9 cellular contexts compared by ENCODE assay signal in genomic region chr19:801861-802496, GRCh38. TPM values are rescaled to one million over a fixed set of nuclear protein-coding genes. Genes with fewer than 3 reads are reported as not detected.
DNase-seq lines count a peak whose midpoint lies in the region; ATAC-seq and TF ChIP-seq lines count a peak whose summit lies in the region.
"Had no signal": no experiment of that assay in that cellular context is flagged by ENCODE, and none has a peak within 500 bp of the region (broad histone marks: within the 10 kb centered on the region; RNA-seq: fewer than 3 reads in every experiment).

No MANE protein-coding gene starts in this region.

- peak overlapping the region; percentile 76; the same call in 1 of the 2 replicates for H3K4me2 ChIP-seq in DND-41 (ENCODE audit: insufficient read depth, low read length)

- no peak for TF ChIP-seq EP300 in gastroesophageal sphincter (IDR thresholded peaks at IDR 0.05)

- no peak for ATAC-seq in DND-41 (ENCODE audit: insufficient read depth, low read depth)
- ATAC-seq in activated T-cell treated with anti-CD3 and anti-CD28 coated beads, Interleukin-2, amount 50 U/mL, for 72 hours (replicated peaks in 1 of 2) = no peak
- ATAC-seq in gastroesophageal sphincter = no peak
- peak in 3 of 4 donors; percentile 13 to 18 (median 15) for ATAC-seq in psoas muscle
- no peak for ATAC-seq in GM18861 (IDR thresholded peaks at IDR 0.05; ENCODE audit: unreplicated experiment)
- ATAC-seq in GM18858 (IDR thresholded peaks at IDR 0.05; ENCODE audit: unreplicated experiment) = no peak
- no peak for ATAC-seq in HG02588 (IDR thresholded peaks at IDR 0.05; ENCODE audit: unreplicated experiment)

- H3K9me3 ChIP-seq in DND-41 (ENCODE audit: insufficient read depth, low read length, severe bottlenecking) (no peaks in the 10 kb centered on the region), gastroesophageal sphincter (no peaks in the 10 kb centered on the region), psoas muscle (no peaks in the 10 kb centered on the region)

- H3K4me1 ChIP-seq in DND-41 (ENCODE audit: insufficient read depth, low read length) (peaks cover 40% of the 10 kb centered on the region), gastroesophageal sphincter (peaks cover 5 to 86% (median 54%) of the 10 kb centered on the region in 3 donors), psoas muscle (peaks cover 51% of the 10 kb centered on the region)

- no peaks in the 10 kb centered on the region for H3K27me3 ChIP-seq in DND-41 (ENCODE audit: insufficient read depth, low read length, poor library complexity)
- no peaks in the 10 kb centered on the region for H3K27me3 ChIP-seq in gastroesophageal sphincter
- H3K27me3 ChIP-seq in psoas muscle (ENCODE audit: insufficient read depth in 3 of 3, low read length in 2 of 3) = no peaks in the 10 kb centered on the region

- no peak for DNase-seq in DND-41
- no peak for DNase-seq in activated T-cell treated with anti-CD3 and anti-CD28 coated beads, Interleukin-2, amount 50 U/mL, for 72 hours
- DNase-seq in psoas muscle = peak; percentile 62 to 72
- no peak for DNase-seq in COR-L47 (lab: John Stamatoyannopoulos, UW)
- DNase-seq: NCI-H1092 had no signal

- peaks cover 17 to 47% of the 10 kb centered on the region in 2 donors for H3K36me3 Mint-ChIP-seq in activated T-cell treated with anti-CD3 and anti-CD28 coated beads, Interleukin-2, amount 50 U/mL, for 72 hours (ENCODE audit: insufficient read depth in 2 of 2)

- H4K20me1 ChIP-seq in DND-41 (ENCODE audit: insufficient read depth, low read length) = peaks cover 91% of the 10 kb centered on the region

- peak overlapping the region; percentile 84 for H3K27ac Mint-ChIP-seq in activated T-cell treated with anti-CD3 and anti-CD28 coated beads, Interleukin-2, amount 50 U/mL, for 72 hours

- TF ChIP-seq CTCF in DND-41 (IDR thresholded peaks at IDR 0.05; ENCODE audit: borderline replicate concordance, extremely low read depth, low read length, poor library complexity, severe bottlenecking) (no peak), gastroesophageal sphincter (IDR thresholded peaks at IDR 0.05) (no peak), psoas muscle (IDR thresholded peaks at IDR 0.05) (no peak)

- peak overlapping the region; percentile 89 to 91 for H3K4me3 Mint-ChIP-seq in activated T-cell treated with anti-CD3 and anti-CD28 coated beads, Interleukin-2, amount 50 U/mL, for 72 hours

- no peaks in the 10 kb centered on the region for H3K9me3 Mint-ChIP-seq in activated T-cell treated with anti-CD3 and anti-CD28 coated beads, Interleukin-2, amount 50 U/mL, for 72 hours

- no peak overlapping the region; the same call in 1 of the 2 replicates for H3K27ac ChIP-seq in DND-41 (ENCODE audit: low read length)
- peak overlapping the region in 3 of 4 donors; percentile 63 to 99 (median 71) for H3K27ac ChIP-seq in gastroesophageal sphincter
- peak overlapping the region; percentile 60 for H3K27ac ChIP-seq in psoas muscle

- no peaks in the 10 kb centered on the region for H3K27me3 Mint-ChIP-seq in activated T-cell treated with anti-CD3 and anti-CD28 coated beads, Interleukin-2, amount 50 U/mL, for 72 hours (ENCODE audit: low read depth)

- H3K4me1 Mint-ChIP-seq in activated T-cell treated with anti-CD3 and anti-CD28 coated beads, Interleukin-2, amount 50 U/mL, for 72 hours (ENCODE audit: low read depth) = peaks cover 39% of the 10 kb centered on the region

- whole genome bisulfite sequencing in gastroesophageal sphincter (ENCODE audit: low coverage in 1 of 2), 2 donors = 31% methylated on average over 8 of the region's 23 CpGs; no CpG with 5 or more reads in 1 of the 2 donors
- 11 to 23% (median 14%) methylated on average over 22 to 23 of the region's 23 CpGs for WGBS in psoas muscle, 3 donors

- H3K4me3 ChIP-seq in DND-41 (ENCODE audit: low read depth in 1 of 2, low read length in 2 of 2) (0 out of 4 replicates have a peak overlapping the region, but pooled peaks of 1 of the 2 experiments have one; percentile 11), gastroesophageal sphincter (peak overlapping the region in 1 of 2 donors; percentile 98), psoas muscle (peak overlapping the region; percentile 81)

- H3K79me2 ChIP-seq in DND-41 (ENCODE audit: insufficient read depth, low read length) = peaks cover 97% of the 10 kb centered on the region

- no peak for TF ChIP-seq POLR2A in gastroesophageal sphincter (IDR thresholded peaks at IDR 0.05)

- intact Hi-C loops in psoas muscle (cut with DNase I) = loop anchor here in 1 of 2 donors (5.0 kb wide), 1 partner anchor 230 kb away; the partner anchor contains the start of gene BSG

- H3K9ac ChIP-seq in DND-41 (ENCODE audit: low read depth, low read length) = peak overlapping the region; percentile 98; the same call in 1 of the 2 replicates

- H2AFZ ChIP-seq in DND-41 (ENCODE audit: low read depth, low read length) = no peak overlapping the region

- H3K36me3 ChIP-seq in DND-41 (ENCODE audit: insufficient read depth, low read length) (peaks cover 91% of the 10 kb centered on the region), gastroesophageal sphincter (peaks cover 0 to 53% of the 10 kb centered on the region in 2 donors), psoas muscle (ENCODE audit: insufficient read depth in 1 of 2, low read depth in 1 of 2) (peaks cover 15 to 55% of the 10 kb centered on the region in 2 donors)

RNA-seq across cellular contexts. Expression of gene PTBP1, which starts 4.7 kb away (rescaled TPM):
- total RNA-seq in activated T-cell treated with anti-CD3 and anti-CD28 coated beads, Interleukin-2, amount 50 U/mL, for 72 hours = 100 to 1,000 TPM; 515 to 611 TPM
- total RNA-seq in gastroesophageal sphincter (10 to 100 TPM; 68.6 to 95.6 (median 79.3) TPM), psoas muscle (10 to 100 TPM; 36.5 to 69.4 (median 60.8) TPM)
- polyA plus RNA-seq in psoas muscle = 10 to 100 TPM; 24.2 to 36.3 (median 25.1) TPM

RNA-seq across cellular contexts. Expression of gene PLPPR3, which starts 19.8 kb away (rescaled TPM):
- not detected for total RNA-seq in activated T-cell treated with anti-CD3 and anti-CD28 coated beads, Interleukin-2, amount 50 U/mL, for 72 hours
- total RNA-seq in gastroesophageal sphincter = not detected
- not detected for total RNA-seq in psoas muscle
- not detected for polyA plus RNA-seq in psoas muscle

RNA-seq across cellular contexts. Expression of gene AZU1, which starts 25.7 kb away (rescaled TPM):
- total RNA-seq in activated T-cell treated with anti-CD3 and anti-CD28 coated beads, Interleukin-2, amount 50 U/mL, for 72 hours = not detected
- total RNA-seq in gastroesophageal sphincter (under 1 TPM in 1 of 4 donors, not detected in 3; 0.40 TPM), psoas muscle (under 1 TPM in 1 of 4 donors, not detected in 3; 0.69 TPM)
- polyA plus RNA-seq in psoas muscle = not detected

RNA-seq across cellular contexts. Expression of gene PRTN3, which starts 38.8 kb away (rescaled TPM):
- not detected for total RNA-seq in activated T-cell treated with anti-CD3 and anti-CD28 coated beads, Interleukin-2, amount 50 U/mL, for 72 hours
- not detected for total RNA-seq in gastroesophageal sphincter
- total RNA-seq in psoas muscle = under 1 TPM in 2 of 4 donors, not detected in 2; 0.22 to 0.34 TPM
- polyA plus RNA-seq in psoas muscle = under 1 TPM in 2 of 3 donors, not detected in 1; 0.04 to 0.05 TPM

RNA-seq across cellular contexts. Expression of gene ELANE, which starts 50.1 kb away (rescaled TPM):
- not detected for total RNA-seq in activated T-cell treated with anti-CD3 and anti-CD28 coated beads, Interleukin-2, amount 50 U/mL, for 72 hours
- 1 to 10 TPM in 3 of 4 donors, under 1 TPM in 1; 0.49 to 2.3 (median 1.7) TPM for total RNA-seq in gastroesophageal sphincter
- total RNA-seq in psoas muscle = under 1 TPM in 2 of 4 donors, not detected in 2; 0.39 to 0.55 TPM
- polyA plus RNA-seq in psoas muscle = under 1 TPM; 0.55 to 0.95 (median 0.92) TPM

Comparison
In these comparisons a context has a peak if more than half of its experiments do, and no peak if none do; other contexts are left out.
1. ATAC-seq: peak in psoas muscle (3 of 4); none in DND-41 (single experiment), activated T-cell treated with anti-CD3 and anti-CD28 coated beads, Interleukin-2, amount 50 U/mL, for 72 hours (0 of 2), gastroesophageal sphincter (single experiment), GM18861 (single experiment), GM18858 (single experiment) and HG02588 (single experiment).
2. DNase-seq: peak in psoas muscle (2 of 2); none in DND-41 (single experiment), activated T-cell treated with anti-CD3 and anti-CD28 coated beads, Interleukin-2, amount 50 U/mL, for 72 hours (0 of 2) and COR-L47 (single experiment).
3. RNA of gene PTBP1, which starts 4.7 kb away (total RNA-seq): 515 to 611 TPM in activated T-cell treated with anti-CD3 and anti-CD28 coated beads, Interleukin-2, amount 50 U/mL, for 72 hours; 68.6 to 95.6 TPM in gastroesophageal sphincter and 36.5 to 69.4 TPM in psoas muscle; every median in the first group is over 4 times any median in the second.